8 cellular contexts compared by ENCODE assay signal in the genomic region with DNA sequence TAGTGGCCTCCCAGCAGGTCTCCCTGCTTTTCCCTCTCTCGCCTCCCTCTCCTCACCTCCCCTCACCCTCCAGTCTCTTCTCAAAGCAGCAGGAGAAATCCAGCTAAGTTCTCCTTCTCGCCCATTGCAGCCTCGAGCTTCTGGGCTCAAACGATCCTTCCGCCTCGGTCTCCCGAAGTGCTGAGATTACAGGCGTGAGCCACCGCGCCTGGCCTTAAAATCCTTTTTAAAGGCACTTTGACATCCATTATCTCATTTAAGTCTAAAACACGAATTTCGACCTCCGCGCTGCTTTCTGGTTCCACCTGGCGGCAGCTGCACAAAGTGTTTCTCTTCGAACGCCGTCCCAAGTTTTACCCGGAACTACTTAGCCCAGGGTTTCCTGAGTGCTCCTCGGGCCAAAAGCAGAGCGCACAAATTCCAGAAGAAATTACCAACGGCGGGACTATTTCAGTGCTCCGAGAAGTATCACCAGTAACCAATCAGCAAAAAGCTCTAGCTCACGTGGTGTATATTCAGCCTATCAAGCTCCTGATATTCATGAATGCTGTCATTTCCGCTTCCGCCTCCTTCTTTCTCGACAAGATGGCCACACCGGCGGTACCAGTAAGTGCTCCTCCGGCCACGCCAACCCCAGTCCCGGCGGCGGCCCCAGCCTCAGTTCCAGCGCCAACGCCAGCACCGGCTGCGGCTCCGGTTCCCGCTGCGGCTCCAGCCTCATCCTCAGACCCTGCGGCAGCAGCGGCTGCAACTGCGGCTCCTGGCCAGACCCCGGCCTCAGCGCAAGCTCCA. TPM values are rescaled to one million over a fixed set of nuclear protein-coding genes. Genes with fewer than 3 reads are reported as not detected.
A peak's percentile ranks its signal among the peaks of the same experiment; 100 is the strongest.
DNase-seq lines count a peak whose midpoint lies in the region; ATAC-seq and TF ChIP-seq lines count a peak whose summit lies in the region.

A gene with protein sequence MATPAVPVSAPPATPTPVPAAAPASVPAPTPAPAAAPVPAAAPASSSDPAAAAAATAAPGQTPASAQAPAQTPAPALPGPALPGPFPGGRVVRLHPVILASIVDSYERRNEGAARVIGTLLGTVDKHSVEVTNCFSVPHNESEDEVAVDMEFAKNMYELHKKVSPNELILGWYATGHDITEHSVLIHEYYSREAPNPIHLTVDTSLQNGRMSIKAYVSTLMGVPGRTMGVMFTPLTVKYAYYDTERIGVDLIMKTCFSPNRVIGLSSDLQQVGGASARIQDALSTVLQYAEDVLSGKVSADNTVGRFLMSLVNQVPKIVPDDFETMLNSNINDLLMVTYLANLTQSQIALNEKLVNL (plus strand): TSS at position 570 of the 792 bp plus-strand sequence. CDS start 16 bp downstream, at position 586.

- H3K9me3 ChIP-seq in cardiac muscle cell (ENCODE audit: low read depth): no peaks in the 10 kb centered on the region
- no peaks in the 10 kb centered on the region for H3K9me3 ChIP-seq in parathyroid adenoma (ENCODE audit: control insufficient read depth, low read length)
- H3K9me3 ChIP-seq in tibial nerve: no peaks in the 10 kb centered on the region

- H3K4me2 ChIP-seq in parathyroid adenoma (ENCODE audit: low read length): peak within 1 kb of the TSS; percentile 75

- peak within 1 kb of the TSS; percentile 98 for H3K27ac Mint-ChIP-seq in activated naive CD8-positive, alpha-beta T cell treated with anti-CD3 and anti-CD28 coated beads, Interleukin-2, amount 50 U/mL, for 24 hours

- DNase-seq in NCI-H1417 treated with DMSO at 0.1 percent for 48 hours (lab: John Stamatoyannopoulos, UW) (peak; percentile 98), SW480 (ENCODE audit: low spot score) (peak; percentile 99), cardiac muscle cell (ENCODE audit: low read depth in 1 of 2, low spot score in 1 of 2) (peak; percentile 99 to 100), tibial nerve (ENCODE audit: low spot score in 2 of 2) (peak; percentile 79 to 99)
- peak; percentile 82 for DNase-seq in activated naive CD8-positive, alpha-beta T cell treated with anti-CD3 and anti-CD28 coated beads, Interleukin-2, amount 50 U/mL, for 24 hours

- no peaks in the 10 kb centered on the region for H3K9me3 Mint-ChIP-seq in activated naive CD8-positive, alpha-beta T cell treated with anti-CD3 and anti-CD28 coated beads, Interleukin-2, amount 50 U/mL, for 24 hours

- 0 to 1% methylated on average over 44 to 47 of the region's 47 CpGs for WGBS in tibial nerve, 2 donors

- peaks cover 41% of the 10 kb centered on the region for H3K4me1 Mint-ChIP-seq in activated naive CD8-positive, alpha-beta T cell treated with anti-CD3 and anti-CD28 coated beads, Interleukin-2, amount 50 U/mL, for 24 hours

- TF ChIP-seq CTCF in GM12874 (IDR thresholded peaks at IDR 0.05; ENCODE audit: insufficient read depth, low read depth, low read length) (peak; percentile 73), cardiac muscle cell (IDR thresholded peaks at IDR 0.05; ENCODE audit: low read depth, low read length) (peak; percentile 81), parathyroid adenoma (IDR thresholded peaks at IDR 0.05) (peak; percentile 80), tibial nerve (IDR thresholded peaks at IDR 0.05) (peak; percentile 82 to 94 (median 89))

- peaks cover 8% of the 10 kb centered on the region for H3K36me3 ChIP-seq in cardiac muscle cell
- no peaks in the 10 kb centered on the region for H3K36me3 ChIP-seq in parathyroid adenoma (ENCODE audit: control insufficient read depth, insufficient read depth, low read length)
- peaks cover 0 to 11% (median 0%) of the 10 kb centered on the region in 3 donors for H3K36me3 ChIP-seq in tibial nerve

- ATAC-seq in HG02798 (IDR thresholded peaks at IDR 0.05; ENCODE audit: poor library complexity, unreplicated experiment): peak; percentile 96
- peak; percentile 98 for ATAC-seq in activated naive CD8-positive, alpha-beta T cell treated with anti-CD3 and anti-CD28 coated beads, Interleukin-2, amount 50 U/mL, for 24 hours

- H2AFZ ChIP-seq in parathyroid adenoma: peak within 1 kb of the TSS; percentile 93

- H3K27ac ChIP-seq in cardiac muscle cell (peak within 1 kb of the TSS; percentile 65), parathyroid adenoma (peak within 1 kb of the TSS; percentile 29), tibial nerve (peak within 1 kb of the TSS; percentile 72 to 89 (median 86))

- H3K4me3 ChIP-seq in cardiac muscle cell: peak within 1 kb of the TSS; percentile 52
- peak within 1 kb of the TSS; percentile 73 for H3K4me3 ChIP-seq in parathyroid adenoma (ENCODE audit: low read depth, low read length)
- H3K4me3 ChIP-seq in tibial nerve: peak within 1 kb of the TSS; percentile 75 to 94 (median 82)

- peak in 1 of 2 donors; percentile 50 for TF ChIP-seq POLR2A in tibial nerve (IDR thresholded peaks at IDR 0.05)

- H3K27me3 Mint-ChIP-seq in activated naive CD8-positive, alpha-beta T cell treated with anti-CD3 and anti-CD28 coated beads, Interleukin-2, amount 50 U/mL, for 24 hours: no peaks in the 10 kb centered on the region

- H3K79me2 ChIP-seq in parathyroid adenoma: peaks cover 9% of the 10 kb centered on the region

- H3K4me3 Mint-ChIP-seq in activated naive CD8-positive, alpha-beta T cell treated with anti-CD3 and anti-CD28 coated beads, Interleukin-2, amount 50 U/mL, for 24 hours: peak within 1 kb of the TSS; percentile 94

- H3K27me3 ChIP-seq in cardiac muscle cell: no peaks in the 10 kb centered on the region
- no peaks in the 10 kb centered on the region for H3K27me3 ChIP-seq in parathyroid adenoma (ENCODE audit: control insufficient read depth, insufficient read depth, low read length)
- H3K27me3 ChIP-seq in tibial nerve: no peaks in the 10 kb centered on the region

- TF ChIP-seq EP300 in tibial nerve (IDR thresholded peaks at IDR 0.05): peak; percentile 91 to 94

- H3K36me3 Mint-ChIP-seq in activated naive CD8-positive, alpha-beta T cell treated with anti-CD3 and anti-CD28 coated beads, Interleukin-2, amount 50 U/mL, for 24 hours (ENCODE audit: low read depth): peaks cover 29% of the 10 kb centered on the region

- no peak within 1 kb of the TSS for H3K9ac ChIP-seq in parathyroid adenoma

- peaks cover 6% of the 10 kb centered on the region for H3K4me1 ChIP-seq in cardiac muscle cell (ENCODE audit: low read depth)
- H3K4me1 ChIP-seq in parathyroid adenoma: peaks cover 8% of the 10 kb centered on the region
- H3K4me1 ChIP-seq in tibial nerve: peaks cover 0 to 50% (median 21%) of the 10 kb centered on the region in 4 donors

RNA-seq across cellular contexts. Expression of the gene that starts here (rescaled TPM):
- total RNA-seq in cardiac muscle cell (271 and 306 TPM in 2 replicates), tibial nerve (100 to 1,000 TPM; 144 to 195 (median 162) TPM)
- 150 and 215 TPM in 2 replicates for polyA plus RNA-seq in cardiac muscle cell

Comparison
In these comparisons a context has a peak if more than half of its experiments do, and no peak if none do; other contexts are left out.
1. Peak in every context shown above with its lines: DNase-seq, ATAC-seq, H3K4me3 ChIP-seq and H3K27ac ChIP-seq.
2. H3K27ac ChIP-seq: peak in every context shown above with its lines; median percentile 86 in tibial nerve; 65 in cardiac muscle cell; 29 in parathyroid adenoma.